ENCODE assay signal across 9 cellular contexts in the genomic region with DNA sequence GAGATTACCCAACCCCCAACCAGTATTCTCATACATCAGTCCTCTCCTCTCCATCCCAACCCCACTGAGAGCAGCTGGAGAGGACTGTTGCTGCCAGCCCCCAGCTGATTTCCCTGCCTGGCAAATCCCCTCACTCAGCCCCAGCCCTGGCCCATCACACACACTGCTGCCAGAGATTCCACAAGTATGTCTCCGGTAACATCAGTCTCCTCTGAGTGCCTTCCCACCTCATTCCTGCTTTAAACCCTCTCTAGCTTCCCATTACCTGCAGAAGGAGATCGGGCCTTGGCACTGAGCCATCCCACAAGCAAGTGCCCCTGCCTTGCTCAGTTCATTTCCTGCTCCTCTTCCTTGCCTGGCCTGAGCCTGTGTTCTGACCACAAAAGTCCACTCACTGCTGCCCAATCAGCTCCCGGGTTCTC. TPM values are rescaled to one million over a fixed set of nuclear protein-coding genes. Genes with fewer than 3 reads are reported as not detected.
DNase-seq lines count a peak whose midpoint lies in the region; ATAC-seq and TF ChIP-seq lines count a peak whose summit lies in the region.
"Had no signal": no experiment of that assay in that cellular context is flagged by ENCODE, and none has a peak within 500 bp of the region (broad histone marks: within the 10 kb centered on the region; RNA-seq: fewer than 3 reads in every experiment).

No MANE protein-coding gene starts in this region.

- WGBS in thyroid gland, 2 donors = 30 to 36% methylated on average over 3 of the region's 3 CpGs

- intact Hi-C loops in thyroid gland (cut with DNase I) = loop anchor here (10.0 kb wide), 1 partner anchor 68 kb away; no protein-coding TSS in a partner anchor
- intact Hi-C loops in activated naive CD4-positive, alpha-beta T cell treated with anti-CD3 and anti-CD28 coated beads for 36 hours (cut with micrococcal nuclease) = no loop called here

- H3K4me1 ChIP-seq in thyroid gland = peaks cover 49 to 69% of the 10 kb centered on the region in 2 donors

- TF ChIP-seq CTCF in thyroid gland (IDR thresholded peaks at IDR 0.05) = no peak

- no peaks in the 10 kb centered on the region for H3K27me3 ChIP-seq in thyroid gland

- no peaks in the 10 kb centered on the region for H3K27me3 Mint-ChIP-seq in activated naive CD8-positive, alpha-beta T cell treated with anti-CD3 and anti-CD28 coated beads, Interleukin-2, amount 10 ng/mL, durations not matched to agents 7 days and 5 days
- H3K27me3 Mint-ChIP-seq in activated naive CD4-positive, alpha-beta T cell treated with anti-CD3 and anti-CD28 coated beads for 36 hours (ENCODE audit: low read depth) = no peaks in the 10 kb centered on the region
- H3K27me3 Mint-ChIP-seq: naive thymus-derived CD8-positive, alpha-beta T cell had no signal

- H3K27ac ChIP-seq in thyroid gland = peak overlapping the region; percentile 82 to 94 (median 88)

- peaks cover 12% of the 10 kb centered on the region for H3K36me3 Mint-ChIP-seq in activated naive CD8-positive, alpha-beta T cell treated with anti-CD3 and anti-CD28 coated beads, Interleukin-2, amount 10 ng/mL, durations not matched to agents 7 days and 5 days
- H3K36me3 Mint-ChIP-seq in activated naive CD4-positive, alpha-beta T cell treated with anti-CD3 and anti-CD28 coated beads for 36 hours (ENCODE audit: low read depth) = peaks cover 23% of the 10 kb centered on the region

- no peak overlapping the region for H3K4me3 Mint-ChIP-seq in activated naive CD8-positive, alpha-beta T cell treated with anti-CD3 and anti-CD28 coated beads, Interleukin-2, amount 10 ng/mL, durations not matched to agents 7 days and 5 days
- no peak overlapping the region for H3K4me3 Mint-ChIP-seq in activated naive CD4-positive, alpha-beta T cell treated with anti-CD3 and anti-CD28 coated beads for 36 hours
- H3K4me3 Mint-ChIP-seq: naive thymus-derived CD8-positive, alpha-beta T cell had no signal

- peak overlapping the region; percentile 11 for H3K27ac Mint-ChIP-seq in activated naive CD8-positive, alpha-beta T cell treated with anti-CD3 and anti-CD28 coated beads, Interleukin-2, amount 10 ng/mL, durations not matched to agents 7 days and 5 days
- H3K27ac Mint-ChIP-seq in activated naive CD4-positive, alpha-beta T cell treated with anti-CD3 and anti-CD28 coated beads for 36 hours = no peak overlapping the region

- H3K9me3 Mint-ChIP-seq in activated naive CD8-positive, alpha-beta T cell treated with anti-CD3 and anti-CD28 coated beads, Interleukin-2, amount 10 ng/mL, durations not matched to agents 7 days and 5 days = no peaks in the 10 kb centered on the region
- no peaks in the 10 kb centered on the region for H3K9me3 Mint-ChIP-seq in activated naive CD4-positive, alpha-beta T cell treated with anti-CD3 and anti-CD28 coated beads for 36 hours
- H3K9me3 Mint-ChIP-seq: naive thymus-derived CD8-positive, alpha-beta T cell had no signal

- no peak for TF ChIP-seq POLR2A in thyroid gland (IDR thresholded peaks at IDR 0.05)

- POLR2A ChIA-PET in activated naive CD8-positive, alpha-beta T cell treated with anti-CD3 and anti-CD28 coated beads, Interleukin-2, amount 10 ng/mL, durations not matched to agents 7 days and 5 days (lab: Charles Lee) = no interaction called here

- H3K9me3 ChIP-seq in thyroid gland = no peaks in the 10 kb centered on the region

- CTCF ChIA-PET in activated naive CD4-positive, alpha-beta T cell treated with anti-CD3 and anti-CD28 coated beads for 36 hours (lab: Charles Lee) = no interaction called here

- no peak overlapping the region for H3K4me3 ChIP-seq in thyroid gland (replicated peaks in 1 of 3)

- H3K36me3 ChIP-seq in thyroid gland = no peaks in the 10 kb centered on the region

- peaks cover 6% of the 10 kb centered on the region for H3K4me1 Mint-ChIP-seq in activated naive CD8-positive, alpha-beta T cell treated with anti-CD3 and anti-CD28 coated beads, Interleukin-2, amount 10 ng/mL, durations not matched to agents 7 days and 5 days
- peaks cover 2% of the 10 kb centered on the region for H3K4me1 Mint-ChIP-seq in activated naive CD4-positive, alpha-beta T cell treated with anti-CD3 and anti-CD28 coated beads for 36 hours (ENCODE audit: low read depth)

- no peak for ATAC-seq in activated naive CD8-positive, alpha-beta T cell treated with anti-CD3 and anti-CD28 coated beads, Interleukin-2, amount 10 ng/mL, durations not matched to agents 7 days and 5 days (ENCODE audit: low read depth)
- ATAC-seq: naive thymus-derived CD8-positive, alpha-beta T cell had no signal

- DNase-seq in NCI-H748 (lab: John Stamatoyannopoulos, UW; ENCODE audit: unreplicated experiment) (peak; percentile 15), NCI-H748 treated with DMSO at 0.1 percent for 48 hours (lab: John Stamatoyannopoulos, UW) (no peak), kidney glomerular epithelial cell (lab: John Stamatoyannopoulos, UW) (peak; percentile 37), thyroid gland (peak; percentile 75 to 80), NCI-H2081 treated with DMSO at 0.1 percent for 48 hours (lab: John Stamatoyannopoulos, UW) (no peak)
- DNase-seq in activated naive CD8-positive, alpha-beta T cell treated with anti-CD3 and anti-CD28 coated beads, Interleukin-2, amount 10 ng/mL, durations not matched to agents 7 days and 5 days = no peak
- no peak for DNase-seq in NK-92 treated with Interleukin-12 subunit alpha and Interleukin-12 subunit beta, amount 100 ng/mL, for 24 hours (lab: John Stamatoyannopoulos, UW)
- DNase-seq in activated naive CD4-positive, alpha-beta T cell treated with anti-CD3 and anti-CD28 coated beads for 36 hours = no peak
- DNase-seq: naive thymus-derived CD8-positive, alpha-beta T cell had no signal

RNA-seq across cellular contexts. Expression of gene ZFP36L2, which starts 50.6 kb away (rescaled TPM):
- 100 to 1,000 TPM; 207 to 218 TPM for total RNA-seq in activated naive CD8-positive, alpha-beta T cell treated with anti-CD3 and anti-CD28 coated beads, Interleukin-2, amount 10 ng/mL, durations not matched to agents 7 days and 5 days
- 100 to 1,000 TPM; 146 to 287 (median 172) TPM for total RNA-seq in thyroid gland
- 10 to 100 TPM; 37.3 to 38.4 TPM for total RNA-seq in activated naive CD4-positive, alpha-beta T cell treated with anti-CD3 and anti-CD28 coated beads for 36 hours

Comparison
In these comparisons a context has a peak if more than half of its experiments do, and no peak if none do; other contexts are left out.
1. DNase-seq: peak in NCI-H748 (single experiment), kidney glomerular epithelial cell (single experiment) and thyroid gland (2 of 2); none in NCI-H748 treated with DMSO at 0.1 percent for 48 hours (single experiment), activated naive CD8-positive, alpha-beta T cell treated with anti-CD3 and anti-CD28 coated beads, Interleukin-2, amount 10 ng/mL, durations not matched to agents 7 days and 5 days (single experiment), NK-92 treated with Interleukin-12 subunit alpha and Interleukin-12 subunit beta, amount 100 ng/mL, for 24 hours (single experiment), activated naive CD4-positive, alpha-beta T cell treated with anti-CD3 and anti-CD28 coated beads for 36 hours (single experiment) and NCI-H2081 treated with DMSO at 0.1 percent for 48 hours (single experiment).